In the genomic region with DNA sequence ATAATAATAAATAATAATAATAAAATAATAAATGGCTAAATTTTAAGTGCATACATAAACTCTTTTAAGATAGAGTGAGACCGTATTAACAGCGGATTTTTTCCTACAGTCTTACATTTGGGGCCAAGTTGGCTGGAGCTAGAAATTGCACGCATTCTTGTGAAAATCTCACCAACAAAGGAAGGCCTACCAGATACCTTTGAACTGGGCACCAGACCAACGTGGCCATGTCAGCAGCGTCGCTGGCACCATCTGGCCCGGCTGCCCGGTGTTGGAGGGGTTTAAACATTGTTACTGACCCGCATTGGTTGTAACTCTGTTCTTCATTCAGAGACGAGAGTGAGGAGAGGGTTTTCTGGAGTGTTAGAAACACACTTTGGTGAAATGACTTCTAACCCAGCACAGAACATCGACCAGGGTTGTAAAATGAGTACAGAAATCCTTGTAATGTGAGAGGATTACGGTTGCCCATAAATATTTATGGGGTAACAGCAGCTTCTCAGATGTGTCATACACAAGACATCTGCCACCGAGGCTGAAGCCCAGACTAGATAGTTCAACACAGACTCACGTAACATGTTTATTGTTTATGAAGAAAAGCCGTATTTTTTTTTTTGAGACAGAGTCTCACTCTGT, we compare ENCODE assay signal across 16 cellular contexts. TPM values are rescaled to one million over a fixed set of nuclear protein-coding genes. Genes with fewer than 3 reads are reported as not detected.
DNase-seq lines count a peak whose midpoint lies in the region; ATAC-seq and TF ChIP-seq lines count a peak whose summit lies in the region.
"Had no signal": no experiment of that assay in that cellular context is flagged by ENCODE, and none has a peak within 500 bp of the region (broad histone marks: within the 10 kb centered on the region; RNA-seq: fewer than 3 reads in every experiment).

No MANE protein-coding gene starts in this region.

- H3K18ac ChIP-seq in mesenchymal stem cell (ENCODE audit: low read depth in 1 of 2, low read length in 2 of 2), result no peak overlapping the region

- no peak overlapping the region for H2AK5ac ChIP-seq in mesenchymal stem cell (ENCODE audit: low read length, severe bottlenecking)

- H2AFZ ChIP-seq in mesenchymal stem cell (ENCODE audit: low read depth, low read length), result no peak overlapping the region

- H2BK120ac ChIP-seq in mesenchymal stem cell (ENCODE audit: low read depth, low read length), result no peak overlapping the region

- H3K4me1 ChIP-seq in mesenchymal stem cell (ENCODE audit: control insufficient read depth, insufficient read depth, low read depth, low read length), result peaks cover 2% of the 10 kb centered on the region

- H3K9ac ChIP-seq in mesenchymal stem cell (ENCODE audit: low read length), result peak overlapping the region; percentile 15

- H3K4me2 ChIP-seq in mesenchymal stem cell (ENCODE audit: low read length, poor library complexity, severe bottlenecking), result no peak overlapping the region

- no peak overlapping the region for H2BK15ac ChIP-seq in mesenchymal stem cell (ENCODE audit: low read depth, poor library complexity, severe bottlenecking)

- no peak overlapping the region for H3K27ac ChIP-seq in mesenchymal stem cell (ENCODE audit: low read length, poor library complexity, severe bottlenecking)

- peaks cover 18 to 45% of the 10 kb centered on the region in 2 experiments for H3K27me3 ChIP-seq in mesenchymal stem cell (ENCODE audit: control insufficient read depth in 1 of 2, insufficient read depth in 1 of 2, low read length in 2 of 2)

- no peaks in the 10 kb centered on the region for H3K9me3 Mint-ChIP-seq in activated naive CD4-positive, alpha-beta T cell treated with anti-CD3 and anti-CD28 coated beads for 36 hours
- H3K9me3 Mint-ChIP-seq: activated naive CD4-positive, alpha-beta T cell treated with anti-CD3 and anti-CD28 coated beads, Interleukin-2, amount 50 U/mL, for 72 hours; CD8-positive, alpha-beta T cell had no signal

- H3K36me3 Mint-ChIP-seq in activated naive CD4-positive, alpha-beta T cell treated with anti-CD3 and anti-CD28 coated beads for 36 hours (ENCODE audit: low read depth), result no peaks in the 10 kb centered on the region
- H3K36me3 Mint-ChIP-seq: activated naive CD4-positive, alpha-beta T cell treated with anti-CD3 and anti-CD28 coated beads, Interleukin-2, amount 50 U/mL, for 72 hours; CD8-positive, alpha-beta T cell had no signal

- H3K79me1 ChIP-seq in mesenchymal stem cell (replicated peaks; ENCODE audit: low read length, poor library complexity, severe bottlenecking), result no peaks in the 10 kb centered on the region

- intact Hi-C loops in activated naive CD4-positive, alpha-beta T cell treated with anti-CD3 and anti-CD28 coated beads for 36 hours (cut with micrococcal nuclease), result no loop called here

- no peak overlapping the region for H2BK5ac ChIP-seq in mesenchymal stem cell (ENCODE audit: low read depth, low read length, poor library complexity, severe bottlenecking)

- H3K4me3 ChIP-seq in mesenchymal stem cell (ENCODE audit: insufficient read depth in 1 of 2, low read depth in 1 of 2, low read length in 2 of 2), result no peak overlapping the region
- H3K4me3 ChIP-seq: sigmoid colon had no signal

- H3K36me3 ChIP-seq in mesenchymal stem cell (ENCODE audit: control insufficient read depth in 1 of 2, insufficient read depth in 2 of 2, low read depth in 1 of 2, low read length in 2 of 2), result no peaks in the 10 kb centered on the region
- H3K36me3 ChIP-seq: sigmoid colon had no signal

- H3K27ac Mint-ChIP-seq in activated naive CD4-positive, alpha-beta T cell treated with anti-CD3 and anti-CD28 coated beads for 36 hours, result no peak overlapping the region
- H3K27ac Mint-ChIP-seq: activated CD8-positive, alpha-beta T cell treated with anti-CD3 and anti-CD28 coated beads, Interleukin-2, amount 10 ng/mL, durations not matched to agents 7 days and 5 days; activated naive CD4-positive, alpha-beta T cell treated with anti-CD3 and anti-CD28 coated beads, Interleukin-2, amount 50 U/mL, for 72 hours; CD8-positive, alpha-beta T cell; T-helper 17 cell had no signal

- ATAC-seq in omental fat pad (ENCODE audit: low FRiP score), result no peak
- ATAC-seq: activated CD8-positive, alpha-beta T cell treated with anti-CD3 and anti-CD28 coated beads, Interleukin-2, amount 10 ng/mL, durations not matched to agents 7 days and 5 days; activated naive CD4-positive, alpha-beta T cell treated with anti-CD3 and anti-CD28 coated beads, Interleukin-2, amount 50 U/mL, for 72 hours; CD8-positive, alpha-beta T cell; T-helper 17 cell had no signal

- H4K91ac ChIP-seq in mesenchymal stem cell (ENCODE audit: low read length), result no peak overlapping the region

- DNase-seq in D341Med (ENCODE audit: low spot score), result peak; percentile 62
- peak; percentile 73 for DNase-seq in LoVo (ENCODE audit: low spot score)
- peak; percentile 82 for DNase-seq in astrocyte of the hippocampus (ENCODE audit: low read depth, low spot score)
- peak; percentile 92 for DNase-seq in mesenchymal stem cell
- no peak for DNase-seq in germinal center (ENCODE audit: low spot score)
- DNase-seq in omental fat pad (ENCODE audit: low spot score), result no peak
- DNase-seq in RKO (ENCODE audit: low spot score), result no peak
- DNase-seq in activated naive CD4-positive, alpha-beta T cell treated with anti-CD3 and anti-CD28 coated beads for 36 hours, result no peak
- DNase-seq: activated CD8-positive, alpha-beta T cell treated with anti-CD3 and anti-CD28 coated beads, Interleukin-2, amount 10 ng/mL, durations not matched to agents 7 days and 5 days; CD8-positive, alpha-beta T cell; NCI-H1436; sigmoid colon; T-helper 17 cell had no signal

- no peak overlapping the region for H3K4ac ChIP-seq in mesenchymal stem cell (ENCODE audit: low read depth in 1 of 2, low read length in 2 of 2)

- no peak overlapping the region for H2BK12ac ChIP-seq in mesenchymal stem cell (ENCODE audit: low read length in 2 of 2)

- CTCF ChIA-PET in activated naive CD4-positive, alpha-beta T cell treated with anti-CD3 and anti-CD28 coated beads for 36 hours (lab: Charles Lee), result interaction anchor here (0.5 kb wide), 1 partner anchor 31 kb away, joined by 3 read pairs; no protein-coding TSS in a partner anchor

- H3K4me3 Mint-ChIP-seq in activated naive CD4-positive, alpha-beta T cell treated with anti-CD3 and anti-CD28 coated beads for 36 hours, result no peak overlapping the region
- H3K4me3 Mint-ChIP-seq: activated CD8-positive, alpha-beta T cell treated with anti-CD3 and anti-CD28 coated beads, Interleukin-2, amount 10 ng/mL, durations not matched to agents 7 days and 5 days; CD8-positive, alpha-beta T cell; T-helper 17 cell had no signal

- WGBS in mesenchymal stem cell, result 60% methylated on average over 13 of the region's 15 CpGs

- no peaks in the 10 kb centered on the region for H3K4me1 Mint-ChIP-seq in activated naive CD4-positive, alpha-beta T cell treated with anti-CD3 and anti-CD28 coated beads for 36 hours (ENCODE audit: low read depth)
- H3K4me1 Mint-ChIP-seq: T-helper 17 cell had no signal

- no peak overlapping the region for H3K23ac ChIP-seq in mesenchymal stem cell (ENCODE audit: low read length in 2 of 2)

- H3K14ac ChIP-seq in mesenchymal stem cell (ENCODE audit: low read length in 2 of 2), result peak overlapping the region in 1 of 2 experiments; percentile 15

- TF ChIP-seq CTCF in omental fat pad (IDR thresholded peaks at IDR 0.05), result no peak

- no peak overlapping the region for H4K8ac ChIP-seq in mesenchymal stem cell (ENCODE audit: low read length)

- peaks cover 11% of the 10 kb centered on the region for H3K27me3 Mint-ChIP-seq in activated naive CD4-positive, alpha-beta T cell treated with anti-CD3 and anti-CD28 coated beads for 36 hours (ENCODE audit: low read depth)

- H3K9me3 ChIP-seq in mesenchymal stem cell (ENCODE audit: control insufficient read depth, low read length), result no peaks in the 10 kb centered on the region
- H3K9me3 ChIP-seq: sigmoid colon had no signal

RNA-seq across cellular contexts. Expression of a gene that starts 34.6 kb away (rescaled TPM):
- not detected for polyA plus RNA-seq in mesenchymal stem cell (2013, experiment 1 of 2)
- polyA plus RNA-seq in mesenchymal stem cell (2013, experiment 2 of 2), result not detected
- not detected for total RNA-seq in omental fat pad
- not detected for total RNA-seq in activated naive CD4-positive, alpha-beta T cell treated with anti-CD3 and anti-CD28 coated beads for 36 hours
- total RNA-seq: activated CD8-positive, alpha-beta T cell treated with anti-CD3 and anti-CD28 coated beads, Interleukin-2, amount 10 ng/mL, durations not matched to agents 7 days and 5 days; activated naive CD4-positive, alpha-beta T cell treated with anti-CD3 and anti-CD28 coated beads, Interleukin-2, amount 50 U/mL, for 72 hours; CD8-positive, alpha-beta T cell; mucosa of gallbladder; sigmoid colon; T-helper 17 cell; urinary bladder had no signal
- polyA plus RNA-seq: sigmoid colon, urinary bladder had no signal

RNA-seq across cellular contexts. Expression of a gene that starts 38.1 kb away (rescaled TPM):
- polyA plus RNA-seq in mesenchymal stem cell (2013, experiment 1 of 2), result 16.9 TPM
- 17.7 TPM for polyA plus RNA-seq in mesenchymal stem cell (2013, experiment 2 of 2)
- total RNA-seq in omental fat pad, result 10 to 100 TPM; 17.3 to 77.5 (median 28.4) TPM
- 10 to 100 TPM; 19.1 to 20.7 TPM for total RNA-seq in activated naive CD4-positive, alpha-beta T cell treated with anti-CD3 and anti-CD28 coated beads for 36 hours

Comparison
In these comparisons a context has a peak if more than half of its experiments do, and no peak if none do; other contexts are left out.
1. DNase-seq: peak in D341Med (single experiment), LoVo (single experiment), astrocyte of the hippocampus (single experiment) and mesenchymal stem cell (single experiment); none in germinal center (single experiment), omental fat pad (single experiment), RKO (single experiment) and activated naive CD4-positive, alpha-beta T cell treated with anti-CD3 and anti-CD28 coated beads for 36 hours (single experiment).